12 cellular contexts compared by ENCODE assay signal in genomic region chr15:25947336-25948080, GRCh38.
DNase-seq lines count a peak whose midpoint lies in the region; ATAC-seq, FAIRE-seq and TF ChIP-seq lines count a peak whose summit lies in the region.
"Had no signal": no experiment of that assay in that cellular context is flagged by ENCODE, and none has a peak within 500 bp of the region (broad histone marks: within the 10 kb centered on the region; RNA-seq: fewer than 3 reads in every experiment).

No MANE protein-coding gene starts in this region.

- DNase-seq in NCI-H2029 (lab: John Stamatoyannopoulos, UW) (peak; percentile 22), NCI-H2029 treated with DMSO at 0.1 percent for 48 hours (lab: John Stamatoyannopoulos, UW) (no peak), NCI-H1092 treated with DMSO at 0.1 percent for 48 hours (lab: John Stamatoyannopoulos, UW) (peak; percentile 77), bronchial epithelial cell (ENCODE audit: low read depth) (no peak), pons (ENCODE audit: low spot score) (peak; percentile 8), kidney glomerular epithelial cell (lab: John Stamatoyannopoulos, UW) (no peak), NCI-H1436 (lab: John Stamatoyannopoulos, UW) (no peak)
- DNase-seq: activated CD4-positive, alpha-beta T cell treated with anti-CD3 and anti-CD28 coated beads for 4 hours; immature natural killer cell; stimulated activated CD4-positive, alpha-beta T cell treated with anti-CD3 and anti-CD28 coated beads, Interleukin-15, amount 100 ng/mL, for 24 hours had no signal

- no peak overlapping the region for H3K4me3 ChIP-seq in bronchial epithelial cell (ENCODE audit: low read depth, low read length)
- H3K4me3 ChIP-seq: thyroid gland had no signal

- H3K27me3 ChIP-seq in bronchial epithelial cell (ENCODE audit: control insufficient read depth, insufficient read depth, low read length), result no peaks in the 10 kb centered on the region
- H3K27me3 ChIP-seq: thyroid gland had no signal

- ATAC-seq in HG03135 (IDR thresholded peaks at IDR 0.05; ENCODE audit: unreplicated experiment), result no peak

- FAIRE-seq in bronchial epithelial cell (lab: Jason Lieb, UNC), result no peak

- peak; percentile 1 for TF ChIP-seq CTCF in bronchial epithelial cell (IDR thresholded peaks at IDR 0.05; ENCODE audit: insufficient read depth, low read length, severe bottlenecking)

- no peaks in the 10 kb centered on the region for H3K36me3 ChIP-seq in bronchial epithelial cell (ENCODE audit: control insufficient read depth, insufficient read depth, low read length)
- H3K36me3 ChIP-seq: thyroid gland had no signal

Comparison
In these comparisons a context has a peak if more than half of its experiments do, and no peak if none do; other contexts are left out.
1. DNase-seq: peak in NCI-H2029 (single experiment), NCI-H1092 treated with DMSO at 0.1 percent for 48 hours (single experiment) and pons (single experiment); none in NCI-H2029 treated with DMSO at 0.1 percent for 48 hours (single experiment), bronchial epithelial cell (single experiment), kidney glomerular epithelial cell (single experiment) and NCI-H1436 (single experiment).